ENCODE assay signal across 9 cellular contexts in the genomic region with DNA sequence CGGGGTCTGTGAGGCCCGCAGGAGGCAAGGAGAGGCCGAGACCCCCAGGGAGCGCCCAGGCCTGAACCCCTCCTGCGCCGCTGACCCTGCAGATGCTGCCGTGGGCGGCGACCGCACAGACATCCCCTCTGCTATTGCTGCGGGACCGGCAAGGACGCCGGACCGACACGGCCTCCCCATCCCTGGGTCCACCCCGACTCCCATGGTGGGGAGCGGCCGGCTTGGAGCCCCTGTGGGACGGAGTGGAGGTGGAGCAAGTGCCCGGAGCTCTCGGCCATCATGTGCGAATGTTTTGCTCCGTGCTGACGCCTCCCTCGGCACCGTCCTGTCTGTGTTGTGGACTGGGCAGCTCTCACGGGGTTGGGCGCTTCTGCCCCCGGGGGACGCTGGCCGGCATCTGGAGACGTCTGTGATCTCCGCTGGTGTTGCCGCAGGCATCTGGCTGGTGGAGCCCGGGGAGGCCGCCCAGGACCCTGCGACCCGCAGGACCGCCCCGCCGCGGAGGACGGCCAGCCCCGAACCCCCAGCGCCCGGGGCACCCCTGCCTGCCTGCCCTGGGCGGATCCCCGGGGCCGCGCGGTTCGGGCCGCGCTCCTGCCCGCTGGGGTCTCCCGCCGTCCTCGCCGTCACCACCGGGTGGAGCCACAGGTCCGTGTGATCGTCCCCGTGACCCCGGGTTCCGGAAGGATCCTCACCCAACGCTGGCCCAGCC. TPM values are rescaled to one million over a fixed set of nuclear protein-coding genes. Genes with fewer than 3 reads are reported as not detected.
DNase-seq lines count a peak whose midpoint lies in the region; ATAC-seq, FAIRE-seq and TF ChIP-seq lines count a peak whose summit lies in the region.
"Had no signal": no experiment of that assay in that cellular context is flagged by ENCODE, and none has a peak within 500 bp of the region (broad histone marks: within the 10 kb centered on the region; RNA-seq: fewer than 3 reads in every experiment).

No MANE protein-coding gene starts in this region.

- peaks cover 66% of the 10 kb centered on the region for H3K27me3 ChIP-seq in suprapubic skin

- no peak for TF ChIP-seq POLR2A in suprapubic skin (IDR thresholded peaks at IDR 0.05)

- peaks cover 0 to 3% of the 10 kb centered on the region in 2 donors for H3K4me1 Mint-ChIP-seq in effector memory CD8-positive, alpha-beta T cell (ENCODE audit: low read depth in 2 of 2)

- H3K9me3 ChIP-seq in suprapubic skin: no peaks in the 10 kb centered on the region

- peak overlapping the region; percentile 24 for H3K4me3 ChIP-seq in suprapubic skin

- FAIRE-seq in HTR-8/SVneo (lab: Jason Lieb, UNC): peak; percentile 38
- no peak for FAIRE-seq in GM19239 (lab: Jason Lieb, UNC)

- no peaks in the 10 kb centered on the region for H3K36me3 ChIP-seq in suprapubic skin

- H3K4me1 ChIP-seq in suprapubic skin: peaks cover 7% of the 10 kb centered on the region

- no peaks in the 10 kb centered on the region for H3K9me3 Mint-ChIP-seq in effector memory CD8-positive, alpha-beta T cell

- no peak for TF ChIP-seq EP300 in suprapubic skin (IDR thresholded peaks at IDR 0.05)

- H3K27ac ChIP-seq in suprapubic skin: no peak overlapping the region

- H3K27me3 Mint-ChIP-seq in effector memory CD8-positive, alpha-beta T cell: peaks cover 16 to 27% of the 10 kb centered on the region in 2 donors

- no peak overlapping the region for H3K27ac Mint-ChIP-seq in effector memory CD8-positive, alpha-beta T cell

- DNase-seq in AG08396 (ENCODE audit: low spot score) (peak; percentile 80), HTR-8/SVneo (ENCODE audit: insufficient read length, low spot score) (peak; percentile 69), midbrain (lab: John Stamatoyannopoulos, UW) (peak; percentile 52), suprapubic skin (ENCODE audit: low spot score in 2 of 2) (no peak), GM19239 (ENCODE audit: insufficient read length, low spot score) (no peak)
- peak; percentile 39 to 40 for DNase-seq in activated CD4-positive, alpha-beta T cell treated with anti-CD3 and anti-CD28 coated beads, Interleukin-2, amount 50 U/mL, for 24 hours (ENCODE audit: low read depth in 1 of 2, low spot score in 1 of 2)
- no peak for DNase-seq in effector memory CD8-positive, alpha-beta T cell

- peak; percentile 10 to 59 for TF ChIP-seq CTCF in suprapubic skin (IDR thresholded peaks at IDR 0.05)

- peak; percentile 62 for ATAC-seq in effector memory CD8-positive, alpha-beta T cell (replicated peaks)
- no peak for ATAC-seq in GM18909 (IDR thresholded peaks at IDR 0.05; ENCODE audit: poor library complexity, unreplicated experiment)

- H3K4me3 Mint-ChIP-seq in effector memory CD8-positive, alpha-beta T cell: no peak overlapping the region

- peaks cover 4% of the 10 kb centered on the region for H3K36me3 Mint-ChIP-seq in effector memory CD8-positive, alpha-beta T cell (ENCODE audit: insufficient read depth)

- WGBS in suprapubic skin: 0% methylated on average over 8 of the region's 67 CpGs

RNA-seq across cellular contexts. Expression of a gene that starts 12.8 kb away (rescaled TPM):
- not detected for total RNA-seq in suprapubic skin
- total RNA-seq: mononuclear cell had no signal

RNA-seq across cellular contexts. Expression of a gene that starts 24.9 kb away (rescaled TPM):
- total RNA-seq in suprapubic skin: 10 to 100 TPM; 12.6 to 22.3 (median 17.3) TPM

RNA-seq across cellular contexts. Expression of a gene that starts 25.2 kb away (rescaled TPM):
- 10 to 100 TPM; 13.6 to 27.1 (median 21.8) TPM for total RNA-seq in suprapubic skin

RNA-seq across cellular contexts. Expression of a gene that starts 52.8 kb away (rescaled TPM):
- 1 to 10 TPM in 1 of 4 donors, under 1 TPM in 2, not detected in 1; 0.31 to 7.3 (median 0.49) TPM for total RNA-seq in suprapubic skin

Comparison
In these comparisons a context has a peak if more than half of its experiments do, and no peak if none do; other contexts are left out.
1. DNase-seq: peak in AG08396 (single experiment), HTR-8/SVneo (single experiment), activated CD4-positive, alpha-beta T cell treated with anti-CD3 and anti-CD28 coated beads, Interleukin-2, amount 50 U/mL, for 24 hours (2 of 2) and midbrain (single experiment); none in effector memory CD8-positive, alpha-beta T cell (0 of 3), suprapubic skin (0 of 2) and GM19239 (single experiment).